ENCODE assay signal across 7 cellular contexts in genomic region chr3:96069065-96069464, GRCh38.
"Had no signal": no experiment of that assay in that cellular context is flagged by ENCODE, and none has a peak within 500 bp of the region (broad histone marks: within the 10 kb centered on the region; RNA-seq: fewer than 3 reads in every experiment).

No MANE protein-coding gene starts in this region.

- H3K27ac Mint-ChIP-seq: GM23338, H9, HFFc6 had no signal

- H3K9me3 Mint-ChIP-seq: H9 had no signal

- ATAC-seq: GM23338, K562 had no signal

- H3K4me3 ChIP-seq: GM23338, K562 had no signal

- H3K4me2 ChIP-seq: GM23338 had no signal

- DNase-seq: H9, HCEC 1CT, HFFc6, IMR-90, KG1 had no signal

- H3K4me1 Mint-ChIP-seq: GM23338, H9 had no signal

- H3K4me3 Mint-ChIP-seq: GM23338, H9, HFFc6 had no signal

- H2AFZ ChIP-seq: GM23338 had no signal
